Comparison of ENCODE assay signal across 8 cellular contexts in genomic region chr1:100354971-100355394, GRCh38. TPM values are rescaled to one million over a fixed set of nuclear protein-coding genes. Genes with fewer than 3 reads are reported as not detected.
DNase-seq lines count a peak whose midpoint lies in the region; ATAC-seq and TF ChIP-seq lines count a peak whose summit lies in the region.

No MANE protein-coding gene starts in this region.

- intact Hi-C loops in left lung (cut with DNase I) = loop anchor here in 1 of 2 donors (10.0 kb wide), 1 partner anchor 100 kb away; no protein-coding TSS in a partner anchor

- H3K9me3 ChIP-seq in left lung = no peaks in the 10 kb centered on the region

- peaks cover 11 to 56% of the 10 kb centered on the region in 2 donors for H3K4me1 ChIP-seq in left lung

- H3K27me3 Mint-ChIP-seq in activated naive CD4-positive, alpha-beta T cell treated with anti-CD3 and anti-CD28 coated beads, Interleukin-2, amount 10 ng/mL, durations not matched to agents 7 days and 5 days = peaks cover 3% of the 10 kb centered on the region

- no peaks in the 10 kb centered on the region for H3K36me3 ChIP-seq in left lung

- peak overlapping the region; percentile 68 for H3K27ac Mint-ChIP-seq in activated naive CD4-positive, alpha-beta T cell treated with anti-CD3 and anti-CD28 coated beads, Interleukin-2, amount 10 ng/mL, durations not matched to agents 7 days and 5 days

- no peak for TF ChIP-seq CTCF in left lung (IDR thresholded peaks at IDR 0.05)

- no peaks in the 10 kb centered on the region for H3K27me3 ChIP-seq in left lung

- no peak overlapping the region for H3K27ac ChIP-seq in left lung

- no peaks in the 10 kb centered on the region for H3K9me3 Mint-ChIP-seq in activated naive CD4-positive, alpha-beta T cell treated with anti-CD3 and anti-CD28 coated beads, Interleukin-2, amount 10 ng/mL, durations not matched to agents 7 days and 5 days

- H3K4me3 ChIP-seq in left lung = peak overlapping the region in 1 of 2 donors; percentile 94

- CTCF ChIA-PET in activated naive CD4-positive, alpha-beta T cell treated with anti-CD3 and anti-CD28 coated beads, Interleukin-2, amount 10 ng/mL, durations not matched to agents 7 days and 5 days (lab: Charles Lee) = interaction anchor here (0.9 to 3.4 kb wide), 3 partner anchors 101 to 106 kb away, joined by 4 to 25 read pairs (median 8); no protein-coding TSS in a partner anchor

- peaks cover 61% of the 10 kb centered on the region for H3K4me1 Mint-ChIP-seq in activated naive CD4-positive, alpha-beta T cell treated with anti-CD3 and anti-CD28 coated beads, Interleukin-2, amount 10 ng/mL, durations not matched to agents 7 days and 5 days

- ATAC-seq in left lung = peak; percentile 37
- ATAC-seq in activated CD4-positive, CD25-positive, alpha-beta regulatory T cell treated with anti-CD3 and anti-CD28 coated beads, Interleukin-2, amount 50 U/mL, for 24 hours = no peak
- no peak for ATAC-seq in GM21737 (IDR thresholded peaks at IDR 0.05; ENCODE audit: unreplicated experiment)
- no peak for ATAC-seq in GM21825 (IDR thresholded peaks at IDR 0.05; ENCODE audit: unreplicated experiment)
- no peak for ATAC-seq in GM19023 (IDR thresholded peaks at IDR 0.05; ENCODE audit: unreplicated experiment)

- H3K36me3 Mint-ChIP-seq in activated naive CD4-positive, alpha-beta T cell treated with anti-CD3 and anti-CD28 coated beads, Interleukin-2, amount 10 ng/mL, durations not matched to agents 7 days and 5 days = peaks cover 61% of the 10 kb centered on the region

- peak overlapping the region; percentile 92 for H3K4me3 Mint-ChIP-seq in activated naive CD4-positive, alpha-beta T cell treated with anti-CD3 and anti-CD28 coated beads, Interleukin-2, amount 10 ng/mL, durations not matched to agents 7 days and 5 days

- peak; percentile 68 for DNase-seq in Daoy (ENCODE audit: low read depth)
- DNase-seq in NCI-H146 (lab: John Stamatoyannopoulos, UW) = peak; percentile 65
- DNase-seq in activated naive CD4-positive, alpha-beta T cell treated with anti-CD3 and anti-CD28 coated beads, Interleukin-2, amount 10 ng/mL, durations not matched to agents 7 days and 5 days = peak; percentile 47
- DNase-seq in left lung = peak in 1 of 2 donors; percentile 49

RNA-seq across cellular contexts. Expression of gene CDC14A, which starts 2.7 kb away (rescaled TPM):
- 4.6 and 5.1 TPM in 2 replicates for total RNA-seq in Daoy (2014; rRNA removed; shearing (Covaris generic))
- 10 to 100 TPM in 1 of 2 donors, 1 to 10 TPM in 1; 8.9 to 13.9 TPM for total RNA-seq in left lung
